Comparison of ENCODE assay signal across 12 cellular contexts in genomic region chr4:108053281-108053701, GRCh38.
DNase-seq lines count a peak whose midpoint lies in the region; ATAC-seq, FAIRE-seq and TF ChIP-seq lines count a peak whose summit lies in the region.
"Had no signal": no experiment of that assay in that cellular context is flagged by ENCODE, and none has a peak within 500 bp of the region (broad histone marks: within the 10 kb centered on the region; RNA-seq: fewer than 3 reads in every experiment).

No MANE protein-coding gene starts in this region.

- peak; percentile 45; the same call in 2 of the 3 replicates for ATAC-seq in HepG2
- no peak for ATAC-seq in right lobe of liver
- ATAC-seq in HG02884 (IDR thresholded peaks at IDR 0.05; ENCODE audit: unreplicated experiment): peak; percentile 68

- H3K9ac ChIP-seq in HepG2 (ENCODE audit: insufficient read depth, low read depth, low read length): no peak overlapping the region
- H3K9ac ChIP-seq in trophoblast cell (ENCODE audit: low read length): no peak overlapping the region

- TF ChIP-seq CTCF in HepG2 (CRISPR knock-in tag; IDR thresholded peaks at IDR 0.05): no peak
- no peak for TF ChIP-seq CTCF in right lobe of liver (IDR thresholded peaks at IDR 0.05)

- H2BK120ac ChIP-seq in trophoblast cell (ENCODE audit: insufficient read depth, low read length, poor library complexity): no peak overlapping the region

- intact Hi-C loops in HepG2 (cut with micrococcal nuclease; ENCODE audit: unreplicated experiment) (no loop called here), right lobe of liver (cut with DNase I) (no loop called here)

- H3K27ac ChIP-seq in HepG2 (ENCODE audit: extremely low read length, insufficient read depth, low read length): no peak overlapping the region
- H3K27ac ChIP-seq in right lobe of liver: no peak overlapping the region
- H3K27ac ChIP-seq in trophoblast cell (ENCODE audit: low read depth, low read length): no peak overlapping the region
- H3K27ac ChIP-seq: VCaP had no signal

- H3K9me3 ChIP-seq in HepG2 (ENCODE audit: low read length) (no peaks in the 10 kb centered on the region), right lobe of liver (no peaks in the 10 kb centered on the region), trophoblast cell (ENCODE audit: insufficient read depth, low read depth, low read length) (no peaks in the 10 kb centered on the region)

- H3K4ac ChIP-seq in trophoblast cell (ENCODE audit: low read depth, low read length): no peak overlapping the region

- H3K23ac ChIP-seq in trophoblast cell (ENCODE audit: low read length): no peak overlapping the region

- no peaks in the 10 kb centered on the region for H3K36me3 ChIP-seq in HepG2 (replicated peaks in 1 of 2; ENCODE audit: control insufficient read depth in 1 of 2, insufficient read depth in 2 of 2, low read length in 2 of 2)
- no peaks in the 10 kb centered on the region for H3K36me3 ChIP-seq in right lobe of liver
- peaks cover 5 to 6% of the 10 kb centered on the region in 2 experiments for H3K36me3 ChIP-seq in trophoblast cell (ENCODE audit: control insufficient read depth in 1 of 2, insufficient read depth in 2 of 2, low read length in 2 of 2)

- 0% methylated on average over 1 of the region's 1 CpG for WGBS in HepG2 (ENCODE audit: low lambda C conversion rate)
- 50% methylated on average over 1 of the region's 1 CpG for WGBS in right lobe of liver (ENCODE audit: insufficient coverage, low coverage, low lambda C conversion rate, missing lambda C conversion rate)
- WGBS in trophoblast cell (ENCODE audit: extremely low coverage, insufficient coverage, insufficient read length): no CpG with 5 or more reads among the region's 1 CpG

- CTCF ChIA-PET in HepG2 (lab: Yijun Ruan, JAX; ENCODE audit: low intra/inter-chr PET ratio, low total read pairs): no interaction called here

- H4K20me1 ChIP-seq in HepG2 (ENCODE audit: insufficient read depth, low read length): no peaks in the 10 kb centered on the region

- TF ChIP-seq EP300 in HepG2 (IDR thresholded peaks at IDR 0.05; ENCODE audit: low read depth in 2 of 2, low read length in 2 of 2): no peak
- no peak for TF ChIP-seq EP300 in HepG2 (CRISPR knock-in tag; IDR thresholded peaks at IDR 0.05; ENCODE audit: borderline replicate concordance)

- POLR2A ChIA-PET in HepG2 (lab: Yijun Ruan, JAX): no interaction called here

- TF ChIP-seq RAD21 in HepG2 (CRISPR knock-in tag; IDR thresholded peaks at IDR 0.05): no peak

- H3K4me3 ChIP-seq in HepG2 (replicated peaks in 1 of 3; ENCODE audit: insufficient read depth in 1 of 3, low read depth in 2 of 3, low read length in 3 of 3) (no peak overlapping the region), right lobe of liver (no peak overlapping the region), trophoblast cell (ENCODE audit: low read depth, low read length) (no peak overlapping the region)

- H3K18ac ChIP-seq in trophoblast cell (ENCODE audit: low read length): no peak overlapping the region

- H3K4me2 ChIP-seq in HepG2 (ENCODE audit: low read depth, low read length) (no peak overlapping the region), trophoblast cell (ENCODE audit: low read length) (no peak overlapping the region)

- H2BK12ac ChIP-seq in trophoblast cell (ENCODE audit: low read length): no peak overlapping the region

- DNase-seq in HepG2 (ENCODE audit: low spot score) (no peak), right lobe of liver (no peak), RCC 7860 (ENCODE audit: low spot score) (peak; percentile 25), A172 (ENCODE audit: low spot score) (no peak), trophoblast cell (no peak), NCI-H2107 treated with DMSO at 0.1 percent for 48 hours (lab: John Stamatoyannopoulos, UW; ENCODE audit: unreplicated experiment) (no peak)
- no peak for DNase-seq in stimulated activated CD4-positive, alpha-beta T cell treated with anti-CD3 and anti-CD28 coated beads, Interleukin-2, amount 100 ng/mL, for 24 hours
- DNase-seq: H7, NCI-H226 had no signal

- no peak overlapping the region for H2AK5ac ChIP-seq in trophoblast cell (ENCODE audit: low read length)

- no TSS peak for BruUV-seq in HepG2 (replicated peaks; lab: Mats Ljungman, UMichigan)

- no peak overlapping the region for H3K14ac ChIP-seq in trophoblast cell (ENCODE audit: low read length)

- TF ChIP-seq POLR2A in HepG2 (IDR thresholded peaks at IDR 0.05; ENCODE audit: insufficient read depth in 1 of 2, low read depth in 2 of 2, low read length in 2 of 2): no peak
- TF ChIP-seq POLR2A in right lobe of liver (IDR thresholded peaks at IDR 0.05): no peak

- in situ Hi-C loops in HepG2 (cut with HindIII; ENCODE audit: extremely low pct_ligation_motif_present, low pct_unique_long_range_greater_than_20kb): no loop called here

- H3K4me1 ChIP-seq in HepG2 (ENCODE audit: insufficient read depth, low read length) (no peaks in the 10 kb centered on the region), right lobe of liver (no peaks in the 10 kb centered on the region), trophoblast cell (ENCODE audit: control insufficient read depth in 1 of 2, insufficient read depth in 2 of 2, low read length in 2 of 2) (peaks cover 8 to 10% of the 10 kb centered on the region in 2 experiments)

- no peak overlapping the region for H4K8ac ChIP-seq in trophoblast cell (ENCODE audit: low read depth, low read length)

- H2BK5ac ChIP-seq in trophoblast cell (ENCODE audit: low read depth, low read length, poor library complexity): no peak overlapping the region

- H4K91ac ChIP-seq in trophoblast cell (ENCODE audit: low read depth, low read length): no peak overlapping the region

- H3K79me1 ChIP-seq in trophoblast cell (ENCODE audit: low read length): no peaks in the 10 kb centered on the region

- no peaks in the 10 kb centered on the region; a peak in 1 of 5 replicates for H3K27me3 ChIP-seq in HepG2 (ENCODE audit: control insufficient read depth in 1 of 2, insufficient read depth in 2 of 2, low read length in 2 of 2)
- no peaks in the 10 kb centered on the region for H3K27me3 ChIP-seq in right lobe of liver
- H3K27me3 ChIP-seq in trophoblast cell (ENCODE audit: insufficient read depth, low read length): no peaks in the 10 kb centered on the region

- H4K12ac ChIP-seq in trophoblast cell (ENCODE audit: low read depth, low read length): no peak overlapping the region

- H3K79me2 ChIP-seq in HepG2 (ENCODE audit: insufficient read depth, low read length): no peaks in the 10 kb centered on the region
- H3K79me2 ChIP-seq in trophoblast cell (ENCODE audit: control insufficient read depth, insufficient read depth, low read length, poor library complexity): no peaks in the 10 kb centered on the region

- FAIRE-seq in HepG2 (lab: Jason Lieb, UNC) (no peak), RCC 7860 (lab: Jason Lieb, UNC) (peak; percentile 44)
- FAIRE-seq: colon had no signal

- H2AFZ ChIP-seq in HepG2 (ENCODE audit: low read length) (no peak overlapping the region), trophoblast cell (ENCODE audit: insufficient read depth, low read length, poor library complexity) (no peak overlapping the region)

TF ChIP-seq in HepG2, 621 proteins besides CTCF, POLR2A, EP300 and RAD21 (continues in another document):
- no peak for TF ChIP-seq FOXP4 (CRISPR knock-in tag; IDR thresholded peaks at IDR 0.05)
- TF ChIP-seq NR2C2 (CRISPR knock-in tag; IDR thresholded peaks at IDR 0.05; ENCODE audit: borderline replicate concordance): no peak
- TF ChIP-seq NPAS2 (CRISPR knock-in tag; IDR thresholded peaks at IDR 0.05; ENCODE audit: borderline replicate concordance): no peak
- no peak for TF ChIP-seq PRDM10 (CRISPR knock-in tag; IDR thresholded peaks at IDR 0.05; ENCODE audit: low read depth)
- no peak for TF ChIP-seq ZNF605 (CRISPR knock-in tag; IDR thresholded peaks at IDR 0.05)
- no peak for TF ChIP-seq TAF15 (IDR thresholded peaks at IDR 0.05; ENCODE audit: low read depth, low read length, poor library complexity, severe bottlenecking)
- no peak for TF ChIP-seq KDM4B (CRISPR knock-in tag; IDR thresholded peaks at IDR 0.05)
- TF ChIP-seq ZNF780A (CRISPR knock-in tag; IDR thresholded peaks at IDR 0.05): no peak

Comparison
In these comparisons a context has a peak if more than half of its experiments do, and no peak if none do; other contexts are left out.
1. ATAC-seq: peak in HepG2 (single experiment) and HG02884 (single experiment); none in right lobe of liver (0 of 4).